ENCODE assay signal across 8 cellular contexts in the genomic region with DNA sequence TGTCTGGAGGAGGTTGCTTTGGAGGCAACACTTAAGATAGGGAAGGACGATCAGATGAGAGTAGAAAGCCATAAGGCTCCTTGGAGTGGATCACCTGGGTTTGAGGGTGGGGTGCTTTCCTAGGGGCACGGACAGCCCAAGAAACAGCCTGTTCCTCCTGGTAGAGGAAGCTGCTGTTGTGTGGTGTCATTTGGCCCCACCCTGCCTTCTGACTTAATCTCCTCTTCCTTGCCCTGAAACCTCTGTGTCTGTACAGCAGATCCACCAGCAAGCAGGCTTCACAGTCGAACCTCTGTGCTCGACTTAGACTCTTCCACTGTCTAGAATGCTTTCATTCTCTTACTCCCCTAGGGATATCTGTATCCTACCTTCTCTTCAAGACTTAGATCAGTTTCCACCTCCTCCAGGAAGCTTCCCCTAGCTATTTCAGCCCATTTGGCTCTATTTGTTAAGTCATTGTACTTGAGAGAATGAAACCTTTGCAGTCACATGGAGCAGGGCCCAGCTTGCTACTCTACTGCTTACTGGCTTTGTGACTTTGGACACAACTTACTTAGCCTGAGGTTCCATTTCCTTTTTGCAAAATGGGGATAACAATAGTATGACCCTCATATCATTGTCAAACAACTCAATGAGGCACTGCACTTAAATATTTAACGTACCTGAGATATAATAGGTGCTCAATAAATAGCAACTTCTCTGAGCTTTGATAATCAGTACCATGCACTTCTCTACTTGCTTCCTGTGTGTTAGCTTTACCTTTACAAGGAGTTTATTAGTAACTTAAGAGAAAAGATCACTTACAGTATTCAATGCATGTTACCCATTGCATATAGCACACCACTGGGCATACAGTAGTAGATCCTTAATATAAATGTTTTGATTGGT. TPM values are rescaled to one million over a fixed set of nuclear protein-coding genes. Genes with fewer than 3 reads are reported as not detected.
DNase-seq lines count a peak whose midpoint lies in the region; ATAC-seq and TF ChIP-seq lines count a peak whose summit lies in the region.

No MANE protein-coding gene starts in this region.

- CTCF ChIA-PET in activated CD4-positive, alpha-beta T cell treated with anti-CD3 and anti-CD28 coated beads, Interleukin-2, amount 10 ng/mL, durations not matched to agents 7 days and 5 days (lab: Charles Lee): interaction anchor here (0.8 to 9.1 kb wide), 5 partner anchors 9 to 80 kb away, joined by 3 to 109 read pairs (median 4); no protein-coding TSS in a partner anchor

- peak overlapping the region in 1 of 2 donors; percentile 62 for H3K4me3 ChIP-seq in gastroesophageal sphincter

- 60 to 61% methylated on average over 5 of the region's 5 CpGs for WGBS in gastroesophageal sphincter (ENCODE audit: low coverage in 1 of 2), 2 donors

- DNase-seq in SIG-M5 treated with dmso at 0.1 percent for 504 hours (lab: John Stamatoyannopoulos, UW; ENCODE audit: unreplicated experiment): peak; percentile 69
- no peak for DNase-seq in SIG-M5 (lab: John Stamatoyannopoulos, UW)
- peak; percentile 74 for DNase-seq in activated CD4-positive, alpha-beta T cell treated with anti-CD3 and anti-CD28 coated beads, Interleukin-2, amount 10 ng/mL, durations not matched to agents 7 days and 5 days
- peak; percentile 37 for DNase-seq in superior temporal gyrus (ENCODE audit: extremely low spot score)
- no peak for DNase-seq in NCI-H748 (lab: John Stamatoyannopoulos, UW; ENCODE audit: unreplicated experiment)
- no peak for DNase-seq in posterior vena cava (ENCODE audit: low spot score)

- peak overlapping the region; percentile 94 for H3K27ac Mint-ChIP-seq in activated CD4-positive, alpha-beta T cell treated with anti-CD3 and anti-CD28 coated beads, Interleukin-2, amount 10 ng/mL, durations not matched to agents 7 days and 5 days

- H3K36me3 Mint-ChIP-seq in activated CD4-positive, alpha-beta T cell treated with anti-CD3 and anti-CD28 coated beads, Interleukin-2, amount 10 ng/mL, durations not matched to agents 7 days and 5 days (ENCODE audit: low read depth): peaks cover 11% of the 10 kb centered on the region

- peaks cover 11 to 61% (median 35%) of the 10 kb centered on the region in 3 donors for H3K4me1 ChIP-seq in gastroesophageal sphincter

- no peak for TF ChIP-seq EP300 in gastroesophageal sphincter (IDR thresholded peaks at IDR 0.05)

- H3K9me3 ChIP-seq in gastroesophageal sphincter: no peaks in the 10 kb centered on the region

- H3K27me3 Mint-ChIP-seq in activated CD4-positive, alpha-beta T cell treated with anti-CD3 and anti-CD28 coated beads, Interleukin-2, amount 10 ng/mL, durations not matched to agents 7 days and 5 days: peaks cover under 1% of the 10 kb centered on the region

- ATAC-seq in gastroesophageal sphincter (no peak), GM19023 (IDR thresholded peaks at IDR 0.05; ENCODE audit: unreplicated experiment) (no peak)

- intact Hi-C loops in posterior vena cava (cut with DNase I): no loop called here

- POLR2A ChIA-PET in activated CD4-positive, alpha-beta T cell treated with anti-CD3 and anti-CD28 coated beads, Interleukin-2, amount 10 ng/mL, durations not matched to agents 7 days and 5 days (lab: Charles Lee): interaction anchor here (1.8 kb wide), 1 partner anchor 8 kb away, joined by 4 read pairs; no protein-coding TSS in a partner anchor

- no peaks in the 10 kb centered on the region for H3K36me3 ChIP-seq in gastroesophageal sphincter

- H3K4me1 Mint-ChIP-seq in activated CD4-positive, alpha-beta T cell treated with anti-CD3 and anti-CD28 coated beads, Interleukin-2, amount 10 ng/mL, durations not matched to agents 7 days and 5 days: peaks cover 64% of the 10 kb centered on the region

- H3K27ac ChIP-seq in gastroesophageal sphincter: peak overlapping the region; percentile 89 to 99 (median 94)

- no peak for TF ChIP-seq CTCF in gastroesophageal sphincter (IDR thresholded peaks at IDR 0.05)

- no peaks in the 10 kb centered on the region for H3K27me3 ChIP-seq in gastroesophageal sphincter

- peak overlapping the region; percentile 95 for H3K4me3 Mint-ChIP-seq in activated CD4-positive, alpha-beta T cell treated with anti-CD3 and anti-CD28 coated beads, Interleukin-2, amount 10 ng/mL, durations not matched to agents 7 days and 5 days

- no peak for TF ChIP-seq POLR2A in gastroesophageal sphincter (IDR thresholded peaks at IDR 0.05)

- H3K9me3 Mint-ChIP-seq in activated CD4-positive, alpha-beta T cell treated with anti-CD3 and anti-CD28 coated beads, Interleukin-2, amount 10 ng/mL, durations not matched to agents 7 days and 5 days: no peaks in the 10 kb centered on the region

RNA-seq across cellular contexts. Expression of gene MXI1, which starts 5.0 kb away (rescaled TPM):
- 10 to 100 TPM; 16.2 to 19.8 TPM for total RNA-seq in activated CD4-positive, alpha-beta T cell treated with anti-CD3 and anti-CD28 coated beads, Interleukin-2, amount 10 ng/mL, durations not matched to agents 7 days and 5 days
- total RNA-seq in gastroesophageal sphincter (100 to 1,000 TPM; 103 to 279 (median 218) TPM), posterior vena cava (10 to 100 TPM; 45.5 to 51.9 TPM)

Comparison
In these comparisons a context has a peak if more than half of its experiments do, and no peak if none do; other contexts are left out.
1. DNase-seq: peak in SIG-M5 treated with dmso at 0.1 percent for 504 hours (single experiment), activated CD4-positive, alpha-beta T cell treated with anti-CD3 and anti-CD28 coated beads, Interleukin-2, amount 10 ng/mL, durations not matched to agents 7 days and 5 days (single experiment) and superior temporal gyrus (single experiment); none in SIG-M5 (single experiment), NCI-H748 (single experiment) and posterior vena cava (single experiment).